11 cellular contexts compared by ENCODE assay signal in genomic region chr16:47017636-47018035, GRCh38.
"Had no signal": no experiment of that assay in that cellular context is flagged by ENCODE, and none has a peak within 500 bp of the region (broad histone marks: within the 10 kb centered on the region; RNA-seq: fewer than 3 reads in every experiment).

No MANE protein-coding gene starts in this region.

- DNase-seq: cortex of kidney, retina had no signal

- H3K9ac ChIP-seq: parathyroid adenoma had no signal

- H3K27me3 ChIP-seq: adrenal gland had no signal

- H3K4me3 ChIP-seq: adrenal gland, gastroesophageal sphincter, stomach, thoracic aorta had no signal

- H3K4me3 Mint-ChIP-seq: neural crest cell had no signal

- H2AFZ ChIP-seq: parathyroid adenoma had no signal

- H3K79me2 ChIP-seq: parathyroid adenoma had no signal

- H3K4me1 ChIP-seq: adrenal gland, gastroesophageal sphincter, parathyroid adenoma had no signal

- H3K27ac ChIP-seq: adrenal gland, epithelial cell of prostate, gastroesophageal sphincter, parathyroid adenoma, thoracic aorta had no signal

- H3K9me3 Mint-ChIP-seq: activated T-helper 2 cell treated with anti-CD3 and anti-CD28 coated beads, Interferon-gamma antibody, Interleukin-2, Interleukin-4, amounts not matched to agents 10 μg/mL and 5 μg/mL and 100 μg/mL, durations not matched to agents 14 hours and 24 hours and 36 hours; effector memory CD8-positive, alpha-beta T cell; neural crest cell had no signal

- H3K9me3 ChIP-seq: adrenal gland, gastroesophageal sphincter, stomach, thoracic aorta had no signal

- H3K27ac Mint-ChIP-seq: activated T-helper 2 cell treated with anti-CD3 and anti-CD28 coated beads, Interferon-gamma antibody, Interleukin-2, Interleukin-4, amounts not matched to agents 10 μg/mL and 5 μg/mL and 100 μg/mL, durations not matched to agents 14 hours and 24 hours and 36 hours had no signal

- H3K36me3 ChIP-seq: adrenal gland, gastroesophageal sphincter, stomach, thoracic aorta had no signal
